8 cellular contexts compared by ENCODE assay signal in genomic region chr9:98057095-98057799, GRCh38. TPM values are rescaled to one million over a fixed set of nuclear protein-coding genes. Genes with fewer than 3 reads are reported as not detected.
A peak's percentile ranks its signal among the peaks of the same experiment; 100 is the strongest.
DNase-seq lines count a peak whose midpoint lies in the region; ATAC-seq and TF ChIP-seq lines count a peak whose summit lies in the region.

No MANE protein-coding gene starts in this region.

- H3K9me3 Mint-ChIP-seq in T-cell: no peaks in the 10 kb centered on the region
- no peaks in the 10 kb centered on the region for H3K9me3 Mint-ChIP-seq in nephron progenitor cell

- peak; percentile 1 for ATAC-seq in GM19351 (IDR thresholded peaks at IDR 0.05; ENCODE audit: unreplicated experiment)
- ATAC-seq in T-cell (replicated peaks in 1 of 4): peak; percentile 28 to 47 (median 42)

- TF ChIP-seq CTCF in A673 (conservative IDR thresholded peaks at IDR 0.05; ENCODE audit: low read depth, low read length) (no peak), nephron progenitor cell (IDR thresholded peaks at IDR 0.05) (no peak)

- H3K36me3 Mint-ChIP-seq in T-cell (peaks cover 5% of the 10 kb centered on the region), nephron progenitor cell (ENCODE audit: low read depth) (peaks cover 13% of the 10 kb centered on the region)

- peak overlapping the region; percentile 85 for H3K4me3 ChIP-seq in A673 (ENCODE audit: low read depth, low read length, poor library complexity, severe bottlenecking)

- no TSS peak for BruUV-seq in A673 (replicated peaks; lab: Mats Ljungman, UMichigan)

- H3K27ac ChIP-seq in A673 (ENCODE audit: low read depth, low read length, poor library complexity, severe bottlenecking) (peak overlapping the region; percentile 78), epithelial cell of prostate (peak overlapping the region; percentile 78)

- H3K4me1 Mint-ChIP-seq in T-cell (peaks cover 18 to 33% (median 29%) of the 10 kb centered on the region in 3 donors), nephron progenitor cell (peaks cover 12% of the 10 kb centered on the region)

- DNase-seq in A673 (ENCODE audit: low spot score) (peak; percentile 24), T-cell (peak in 18 of 34 experiments; percentile 14 to 49 (median 25)), epithelial cell of prostate (ENCODE audit: low read depth, low spot score) (no peak), nephron progenitor cell (no peak), occipital lobe (lab: John Stamatoyannopoulos, UW) (no peak), NCI-H1092 treated with DMSO at 0.1 percent for 48 hours (lab: John Stamatoyannopoulos, UW) (no peak), NCI-H1694 treated with DMSO at 0.1 percent for 48 hours (lab: John Stamatoyannopoulos, UW) (no peak)

- intact Hi-C loops in A673 (cut with micrococcal nuclease; ENCODE audit: unreplicated experiment): no loop called here

- POLR2A ChIA-PET in A673 (lab: Charles Lee; ENCODE audit: low non-redundant PET) (interaction anchor here (0.6 kb wide), 1 partner anchor 135 kb away, joined by 6 read pairs; the partner anchor contains the start of gene CORO2A), T-cell (lab: Charles Lee) (interaction anchor here (0.6 to 2.4 kb wide), 9 partner anchors 11 to 424 kb away, joined by 3 to 23 read pairs (median 3); partner anchors contain the start of genes TRMO (in 1 of the 2) and TSTD2 (in 1 of the 2))

- CTCF ChIA-PET in A673 (lab: Charles Lee) (no interaction called here), T-cell (lab: Charles Lee) (interaction anchor here (0.6 to 2.1 kb wide), 12 partner anchors 12 to 153 kb away, joined by 3 to 16 read pairs (median 4); partner anchors contain the start of genes ANP32B (in 1 of the 2) and TRMO (in 1 of the 2))

- H3K4me3 Mint-ChIP-seq in T-cell: peak overlapping the region; percentile 94 to 98 (median 94)
- H3K4me3 Mint-ChIP-seq in nephron progenitor cell: peak overlapping the region; percentile 97

- H3K9me3 ChIP-seq in A673 (ENCODE audit: low read depth, low read length, poor library complexity, severe bottlenecking): no peaks in the 10 kb centered on the region

- H3K27ac Mint-ChIP-seq in T-cell: peak overlapping the region; percentile 85 to 95
- H3K27ac Mint-ChIP-seq in nephron progenitor cell: peak overlapping the region; percentile 98

- H3K27me3 ChIP-seq in A673 (replicated peaks; ENCODE audit: insufficient read depth, low read depth, low read length, poor library complexity): no peaks in the 10 kb centered on the region

- H3K27me3 Mint-ChIP-seq in T-cell (no peaks in the 10 kb centered on the region), nephron progenitor cell (ENCODE audit: low read depth, poor library complexity) (peaks cover 14% of the 10 kb centered on the region)

- H3K4me1 ChIP-seq in A673 (ENCODE audit: insufficient read depth, low read length, poor library complexity, severe bottlenecking): no peaks in the 10 kb centered on the region

- peaks cover 5% of the 10 kb centered on the region for H3K36me3 ChIP-seq in A673 (ENCODE audit: insufficient read depth, low read length, poor library complexity, severe bottlenecking)

RNA-seq across cellular contexts. Expression of gene NANS, which starts 0.7 kb away (rescaled TPM):
- total RNA-seq in A673 (2021): 40.6 and 41.9 TPM in 2 replicates
- 10 to 100 TPM; 21.7 to 57.5 (median 27.6) TPM for total RNA-seq in T-cell
- total RNA-seq in occipital lobe: 20.9 TPM

Comparison
In these comparisons a context has a peak if more than half of its experiments do, and no peak if none do; other contexts are left out.
1. DNase-seq: peak in A673 (single experiment) and T-cell (18 of 34); none in epithelial cell of prostate (single experiment), nephron progenitor cell (single experiment), occipital lobe (single experiment), NCI-H1092 treated with DMSO at 0.1 percent for 48 hours (single experiment) and NCI-H1694 treated with DMSO at 0.1 percent for 48 hours (single experiment).